Comparison of ENCODE assay signal across 16 cellular contexts in the genomic region with DNA sequence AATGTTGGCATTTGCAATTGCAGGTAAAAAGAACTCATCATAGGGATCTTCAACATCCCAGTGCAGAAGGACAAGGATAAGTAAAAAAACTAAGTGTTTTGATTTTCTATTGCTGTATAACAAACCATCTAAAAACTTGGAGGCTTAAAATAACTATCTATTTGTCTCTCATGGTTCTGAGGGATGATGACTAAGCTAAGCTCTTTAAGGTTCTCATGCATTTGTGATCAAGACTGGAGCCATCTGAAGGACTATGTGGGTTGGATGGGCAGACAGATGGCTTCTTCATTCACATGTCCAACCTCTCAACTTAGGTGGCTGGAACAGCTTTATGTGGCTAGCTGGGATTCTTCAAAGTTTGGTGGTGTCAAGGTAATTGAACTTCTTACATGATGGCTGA. TPM values are rescaled to one million over a fixed set of nuclear protein-coding genes. Genes with fewer than 3 reads are reported as not detected.
DNase-seq lines count a peak whose midpoint lies in the region; ATAC-seq, FAIRE-seq and TF ChIP-seq lines count a peak whose summit lies in the region.
"Had no signal": no experiment of that assay in that cellular context is flagged by ENCODE, and none has a peak within 500 bp of the region (broad histone marks: within the 10 kb centered on the region; RNA-seq: fewer than 3 reads in every experiment).

No MANE protein-coding gene starts in this region.

- POLR2A ChIA-PET in A673 (lab: Charles Lee; ENCODE audit: low non-redundant PET) = no interaction called here
- POLR2A ChIA-PET in CD8-positive, alpha-beta T cell (lab: Charles Lee) = interaction anchor here (0.7 to 2.4 kb wide), 6 partner anchors 19 to 111 kb away, joined by 3 to 8 read pairs (median 4); no protein-coding TSS in a partner anchor

- peak overlapping the region; percentile 42 for H3K4me3 Mint-ChIP-seq in CD8-positive, alpha-beta T cell
- H3K4me3 Mint-ChIP-seq in endodermal cell = no peak overlapping the region
- H3K4me3 Mint-ChIP-seq: GM23338 had no signal

- H3K27ac ChIP-seq in A673 (ENCODE audit: low read depth, low read length, poor library complexity, severe bottlenecking) = peak overlapping the region; percentile 58
- peak overlapping the region; percentile 3 for H3K27ac ChIP-seq in CD8-positive, alpha-beta T cell (ENCODE audit: low read depth, low read length)
- peak overlapping the region; percentile 9; the same call in 1 of the 2 replicates for H3K27ac ChIP-seq in SU-DHL-6 (ENCODE audit: low read depth, low read length)
- peak overlapping the region; percentile 20 for H3K27ac ChIP-seq in epithelial cell of prostate
- no peak overlapping the region for H3K27ac ChIP-seq in endodermal cell (ENCODE audit: low read depth, low read length)
- H3K27ac ChIP-seq: gastrocnemius medialis, SK-N-MC had no signal

- TF ChIP-seq CTCF in A673 (conservative IDR thresholded peaks at IDR 0.05; ENCODE audit: low read depth, low read length) = no peak
- no peak for TF ChIP-seq CTCF in CD8-positive, alpha-beta T cell (IDR thresholded peaks at IDR 0.05)
- no peak for TF ChIP-seq CTCF in SU-DHL-6 (IDR thresholded peaks at IDR 0.05; ENCODE audit: insufficient read depth, low read length, poor library complexity, severe bottlenecking)
- no peak for TF ChIP-seq CTCF in endodermal cell (conservative IDR thresholded peaks at IDR 0.05)

- no peak overlapping the region for H2AFZ ChIP-seq in SU-DHL-6 (ENCODE audit: low read depth, low read length, severe bottlenecking)
- H2AFZ ChIP-seq: GM23338 had no signal

- DNase-seq in A673 (ENCODE audit: low spot score) = peak; percentile 31
- no peak for DNase-seq in CD8-positive, alpha-beta T cell
- no peak for DNase-seq in epithelial cell of prostate (ENCODE audit: low read depth, low spot score)
- DNase-seq in anterior cingulate cortex (lab: John Stamatoyannopoulos, UW) = no peak
- no peak for DNase-seq in H54 (ENCODE audit: insufficient read length, low spot score)
- DNase-seq in endodermal cell = no peak
- no peak for DNase-seq in activated CD8-positive, alpha-beta memory T cell treated with anti-CD3 and anti-CD28 coated beads, Interleukin-2, amount 50 U/mL, for 4 hours
- DNase-seq: activated CD8-positive, alpha-beta memory T cell treated with anti-CD3 and anti-CD28 coated beads, Interleukin-2, amount 50 U/mL, for 48 hours; gastrocnemius medialis; left ventricle myocardium superior; NCI-H187 had no signal

- H3K9me2 ChIP-seq in SU-DHL-6 (replicated peaks; ENCODE audit: insufficient read depth, low read length) = no peaks in the 10 kb centered on the region

- no peak overlapping the region for H3K4me3 ChIP-seq in A673 (ENCODE audit: low read depth, low read length, poor library complexity, severe bottlenecking)
- H3K4me3 ChIP-seq in CD8-positive, alpha-beta T cell (ENCODE audit: low read depth, low read length) = no peak overlapping the region
- H3K4me3 ChIP-seq in SU-DHL-6 (ENCODE audit: insufficient read depth, low read length, poor library complexity, severe bottlenecking) = no peak overlapping the region
- H3K4me3 ChIP-seq in endodermal cell (ENCODE audit: low read length) = no peak overlapping the region
- H3K4me3 ChIP-seq: gastrocnemius medialis, GM23338, SK-N-MC, smooth muscle cell had no signal

- intact Hi-C loops in A673 (cut with micrococcal nuclease; ENCODE audit: unreplicated experiment) = loop anchor here (5.0 kb wide), 1 partner anchor 79 kb away; the partner anchor contains the start of gene DIPK1A
- intact Hi-C loops in CD8-positive, alpha-beta T cell (cut with DNase I, micrococcal nuclease) = no loop called here

- H3K4me2 ChIP-seq in SU-DHL-6 (ENCODE audit: low read depth, low read length, poor library complexity, severe bottlenecking) = no peak overlapping the region
- H3K4me2 ChIP-seq: GM23338, smooth muscle cell had no signal

- no peak for FAIRE-seq in H54 (lab: Jason Lieb, UNC)

- ATAC-seq in CD8-positive, alpha-beta T cell = no peak
- ATAC-seq: gastrocnemius medialis, GM23338, left ventricle myocardium superior had no signal

- H3K9ac ChIP-seq in SU-DHL-6 (ENCODE audit: low read length) (no peak overlapping the region), endodermal cell (ENCODE audit: extremely low read depth, low read length, poor library complexity, severe bottlenecking) (no peak overlapping the region)

- peaks cover 6% of the 10 kb centered on the region; the same call in 1 of the 2 replicates for H4K20me1 ChIP-seq in SU-DHL-6 (ENCODE audit: low read depth, low read length)

- H3K4me1 ChIP-seq in A673 (ENCODE audit: insufficient read depth, low read length, poor library complexity, severe bottlenecking) = peaks cover 21% of the 10 kb centered on the region
- H3K4me1 ChIP-seq in CD8-positive, alpha-beta T cell (ENCODE audit: insufficient read depth, low read length) = peaks cover 15% of the 10 kb centered on the region
- no peaks in the 10 kb centered on the region for H3K4me1 ChIP-seq in endodermal cell (ENCODE audit: control insufficient read depth, insufficient read depth, low read length)

- no peaks in the 10 kb centered on the region for H3K36me3 ChIP-seq in A673 (ENCODE audit: insufficient read depth, low read length, poor library complexity, severe bottlenecking)
- no peaks in the 10 kb centered on the region for H3K36me3 ChIP-seq in CD8-positive, alpha-beta T cell (ENCODE audit: insufficient read depth, low read length)
- no peaks in the 10 kb centered on the region for H3K36me3 ChIP-seq in SU-DHL-6 (ENCODE audit: low read length)
- H3K36me3 ChIP-seq in endodermal cell (ENCODE audit: control insufficient read depth, insufficient read depth, low read length) = no peaks in the 10 kb centered on the region
- H3K36me3 ChIP-seq: gastrocnemius medialis had no signal

- H3K9me3 Mint-ChIP-seq in CD8-positive, alpha-beta T cell = no peaks in the 10 kb centered on the region
- no peaks in the 10 kb centered on the region for H3K9me3 Mint-ChIP-seq in endodermal cell
- H3K9me3 Mint-ChIP-seq: GM23338 had no signal

- H3K27me3 Mint-ChIP-seq in CD8-positive, alpha-beta T cell (ENCODE audit: low read depth) = no peaks in the 10 kb centered on the region
- no peaks in the 10 kb centered on the region for H3K27me3 Mint-ChIP-seq in endodermal cell (ENCODE audit: insufficient read depth)
- H3K27me3 Mint-ChIP-seq: progenitor cell of endocrine pancreas had no signal

- H3K79me2 ChIP-seq in SU-DHL-6 (ENCODE audit: insufficient read depth, low read length) = peaks cover 90% of the 10 kb centered on the region

- H3K36me3 Mint-ChIP-seq in CD8-positive, alpha-beta T cell = no peaks in the 10 kb centered on the region
- H3K36me3 Mint-ChIP-seq in endodermal cell (ENCODE audit: low read depth) = no peaks in the 10 kb centered on the region

- H3K27me3 ChIP-seq in A673 (replicated peaks; ENCODE audit: insufficient read depth, low read depth, low read length, poor library complexity) = no peaks in the 10 kb centered on the region
- no peaks in the 10 kb centered on the region for H3K27me3 ChIP-seq in CD8-positive, alpha-beta T cell (ENCODE audit: insufficient read depth, low read length)
- H3K27me3 ChIP-seq in SU-DHL-6 (ENCODE audit: low read length) = no peaks in the 10 kb centered on the region
- no peaks in the 10 kb centered on the region for H3K27me3 ChIP-seq in endodermal cell (ENCODE audit: control insufficient read depth, insufficient read depth, low read length, poor library complexity, severe bottlenecking)
- H3K27me3 ChIP-seq: gastrocnemius medialis had no signal

- H3K9me3 ChIP-seq in A673 (ENCODE audit: low read depth, low read length, poor library complexity, severe bottlenecking) (no peaks in the 10 kb centered on the region), SU-DHL-6 (ENCODE audit: insufficient read depth, low read length) (no peaks in the 10 kb centered on the region), endodermal cell (ENCODE audit: control insufficient read depth, low read length) (no peaks in the 10 kb centered on the region)
- H3K9me3 ChIP-seq in CD8-positive, alpha-beta T cell (ENCODE audit: low read length) = no peaks in the 10 kb centered on the region
- H3K9me3 ChIP-seq: gastrocnemius medialis had no signal

- peaks cover 41% of the 10 kb centered on the region for H3K4me1 Mint-ChIP-seq in CD8-positive, alpha-beta T cell (ENCODE audit: low read depth)
- H3K4me1 Mint-ChIP-seq in endodermal cell = peaks cover 5% of the 10 kb centered on the region

- H3F3A ChIP-seq in SU-DHL-6 (ENCODE audit: insufficient read depth) = peaks cover 8% of the 10 kb centered on the region; the same call in 1 of the 2 replicates

- H3K27ac Mint-ChIP-seq in CD8-positive, alpha-beta T cell = peak overlapping the region; percentile 96
- H3K27ac Mint-ChIP-seq in endodermal cell = no peak overlapping the region
- H3K27ac Mint-ChIP-seq: GM23338, progenitor cell of endocrine pancreas had no signal

- BruUV-seq in A673 (replicated peaks; lab: Mats Ljungman, UMichigan) = no TSS peak

- TF ChIP-seq POLR2A in H54 (IDR thresholded peaks at IDR 0.05; ENCODE audit: low read depth, low read length) = no peak

- CTCF ChIA-PET in A673 (lab: Charles Lee) = interaction anchor here (0.5 to 0.9 kb wide), 3 partner anchors 73 to 1929 kb away, joined by 3 to 4 read pairs (median 4); no protein-coding TSS in a partner anchor
- CTCF ChIA-PET in CD8-positive, alpha-beta T cell (lab: Charles Lee) = interaction anchor here (0.7 to 3.4 kb wide), 5 partner anchors 19 to 111 kb away, joined by 3 to 27 read pairs (median 10); partner anchors contain the start of gene DIPK1A

RNA-seq across cellular contexts. Expression of gene RPL5, which starts 51.5 kb away (rescaled TPM):
- total RNA-seq in A673 (2021) = 1,348 and 1,415 TPM in 2 replicates
- 1,000 to 10,000 TPM; 1,826 to 1,914 TPM for total RNA-seq in CD8-positive, alpha-beta T cell
- total RNA-seq in endodermal cell = 1,000 to 10,000 TPM in 1 of 2 donors, 100 to 1,000 TPM in 1; 963 to 1,201 TPM
- 2,547 TPM for polyA plus RNA-seq in endodermal cell (2013, experiment 1 of 2)
- polyA plus RNA-seq in endodermal cell (2013, experiment 2 of 2) = 2,486 TPM
